Comparison of ENCODE assay signal across 17 cellular contexts in the genomic region with DNA sequence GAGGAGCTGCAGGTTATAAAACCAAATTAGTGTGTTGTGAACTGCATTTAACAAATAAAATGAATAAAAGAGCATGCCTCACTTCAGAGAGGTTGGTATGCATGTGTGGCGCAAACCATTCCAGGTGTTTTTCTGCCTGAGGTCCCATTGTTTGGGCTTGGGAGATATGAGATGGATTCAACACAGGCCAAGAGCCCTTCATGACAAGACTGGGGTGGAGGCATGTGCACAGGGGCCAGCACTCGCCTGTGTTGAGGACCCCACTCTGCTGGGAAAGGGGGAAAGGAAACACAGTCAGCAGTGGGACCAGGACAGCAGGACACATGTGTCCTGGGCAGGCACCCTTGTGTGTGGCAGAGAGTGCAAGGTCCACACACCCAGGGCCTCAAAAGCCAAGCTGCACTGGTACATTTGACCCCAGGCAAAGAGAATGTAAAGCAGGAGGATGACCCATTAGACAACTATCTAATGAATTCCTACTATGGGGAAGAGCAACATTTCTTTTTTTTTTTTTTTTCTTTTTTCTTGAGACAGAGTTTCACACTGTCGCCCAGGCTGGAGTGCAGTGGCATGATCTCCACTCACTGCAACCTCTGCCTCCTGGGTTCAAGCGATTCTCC. TPM values are rescaled to one million over a fixed set of nuclear protein-coding genes. Genes with fewer than 3 reads are reported as not detected.
A peak's percentile ranks its signal among the peaks of the same experiment; 100 is the strongest.
DNase-seq lines count a peak whose midpoint lies in the region; ATAC-seq, FAIRE-seq and TF ChIP-seq lines count a peak whose summit lies in the region.
"Had no signal": no experiment of that assay in that cellular context is flagged by ENCODE, and none has a peak within 500 bp of the region (broad histone marks: within the 10 kb centered on the region; RNA-seq: fewer than 3 reads in every experiment).

No MANE protein-coding gene starts in this region.

- H2AK5ac ChIP-seq in IMR-90 (ENCODE audit: low read depth, low read length), result no peak overlapping the region

- H4K91ac ChIP-seq in IMR-90 (ENCODE audit: insufficient read depth, low read depth, low read length), result no peak overlapping the region

- CTCF ChIA-PET in activated CD8-positive, alpha-beta memory T cell treated with anti-CD3 and anti-CD28 coated beads, Interleukin-2, amount 10 ng/mL, durations not matched to agents 7 days and 5 days (lab: Charles Lee), result no interaction called here
- CTCF ChIA-PET in IMR-90 (lab: Yijun Ruan, JAX), result no interaction called here

- FAIRE-seq in urothelium cell line (lab: Jason Lieb, UNC), result no peak
- FAIRE-seq: A204.1, H54, HepG2 had no signal

- H3K4me1 Mint-ChIP-seq in activated CD8-positive, alpha-beta memory T cell treated with anti-CD3 and anti-CD28 coated beads, Interleukin-2, amount 10 ng/mL, durations not matched to agents 7 days and 5 days, result no peaks in the 10 kb centered on the region

- no CpG with 5 or more reads among the region's 4 CpGs for WGBS in IMR-90 (ENCODE audit: extremely low coverage in 2 of 2, insufficient read length in 1 of 2), 2 experiments
- 90% methylated on average over 4 of the region's 4 CpGs for WGBS in esophagus muscularis mucosa
- 77% methylated on average over 4 of the region's 4 CpGs for WGBS in prostate gland

- no peak overlapping the region for H3K4me3 Mint-ChIP-seq in activated CD8-positive, alpha-beta memory T cell treated with anti-CD3 and anti-CD28 coated beads, Interleukin-2, amount 10 ng/mL, durations not matched to agents 7 days and 5 days
- H3K4me3 Mint-ChIP-seq: CD4-positive, CD25-positive, alpha-beta regulatory T cell had no signal

- no peak overlapping the region for H2BK15ac ChIP-seq in IMR-90 (ENCODE audit: low read depth, low read length)

- H4K8ac ChIP-seq in IMR-90 (ENCODE audit: low read depth in 2 of 2, low read length in 2 of 2), result no peak overlapping the region

- intact Hi-C loops in IMR-90 (cut with micrococcal nuclease) (no loop called here), esophagus muscularis mucosa (cut with DNase I) (no loop called here), prostate gland (cut with DNase I) (no loop called here)

- no peak overlapping the region for H4K5ac ChIP-seq in IMR-90 (ENCODE audit: low read depth, low read length)

- peaks cover 2% of the 10 kb centered on the region; the same call in 1 of the 2 replicates for H3K4me1 ChIP-seq in IMR-90 (ENCODE audit: control insufficient read depth, insufficient read depth, low read length)
- no peaks in the 10 kb centered on the region for H3K4me1 ChIP-seq in esophagus muscularis mucosa
- H3K4me1 ChIP-seq in prostate gland (replicated peaks), result no peaks in the 10 kb centered on the region
- H3K4me1 ChIP-seq: SJCRH30 had no signal

- peaks cover 22% of the 10 kb centered on the region for H3K27me3 Mint-ChIP-seq in activated CD8-positive, alpha-beta memory T cell treated with anti-CD3 and anti-CD28 coated beads, Interleukin-2, amount 10 ng/mL, durations not matched to agents 7 days and 5 days

- H3K9me3 ChIP-seq in IMR-90 (ENCODE audit: control insufficient read depth, insufficient read depth, low read length) (no peaks in the 10 kb centered on the region), esophagus muscularis mucosa (no peaks in the 10 kb centered on the region), prostate gland (no peaks in the 10 kb centered on the region)
- H3K9me3 ChIP-seq: SJCRH30 had no signal

- H3K27me3 ChIP-seq in IMR-90 (ENCODE audit: control insufficient read depth, insufficient read depth, low read length) (peaks cover 25% of the 10 kb centered on the region; the same call in 1 of the 2 replicates), esophagus muscularis mucosa (peaks cover 0 to 70% (median 0%) of the 10 kb centered on the region in 4 donors), prostate gland (replicated peaks; ENCODE audit: insufficient read depth) (no peaks in the 10 kb centered on the region)
- H3K27me3 ChIP-seq: SJCRH30 had no signal

- no peaks in the 10 kb centered on the region for H3K9me3 Mint-ChIP-seq in activated CD8-positive, alpha-beta memory T cell treated with anti-CD3 and anti-CD28 coated beads, Interleukin-2, amount 10 ng/mL, durations not matched to agents 7 days and 5 days (ENCODE audit: low read depth)

- no peak overlapping the region for H3K56ac ChIP-seq in IMR-90 (ENCODE audit: extremely low read depth, insufficient read depth, low read length)

- TF ChIP-seq CTCF in IMR-90 (conservative IDR thresholded peaks at IDR 0.05; ENCODE audit: low read depth, low read length), result no peak
- TF ChIP-seq CTCF in esophagus muscularis mucosa (IDR thresholded peaks at IDR 0.05), result no peak
- no peak for TF ChIP-seq CTCF in prostate gland (IDR thresholded peaks at IDR 0.05)
- TF ChIP-seq CTCF in omental fat pad (IDR thresholded peaks at IDR 0.05), result no peak

- no peaks in the 10 kb centered on the region for H3K79me1 ChIP-seq in IMR-90 (ENCODE audit: low read depth in 1 of 2, low read length in 2 of 2)

- H3K4me3 ChIP-seq in IMR-90 (ENCODE audit: insufficient read depth, low read depth, low read length) (no peak overlapping the region), esophagus muscularis mucosa (no peak overlapping the region), prostate gland (no peak overlapping the region)
- H3K4me3 ChIP-seq: SJCRH30 had no signal

- H3K14ac ChIP-seq in IMR-90 (replicated peaks; ENCODE audit: low read depth, low read length), result no peak overlapping the region

- no peak overlapping the region for H3K18ac ChIP-seq in IMR-90 (ENCODE audit: low read depth, low read length)

- no peaks in the 10 kb centered on the region for H4K20me1 ChIP-seq in IMR-90 (ENCODE audit: insufficient read depth, low read length)

- H2BK5ac ChIP-seq in IMR-90 (ENCODE audit: low read depth, low read length, poor library complexity, severe bottlenecking), result no peak overlapping the region

- TF ChIP-seq POLR2A in IMR-90 (IDR thresholded peaks at IDR 0.05; ENCODE audit: low read depth, low read length), result no peak
- no peak for TF ChIP-seq POLR2A in esophagus muscularis mucosa (IDR thresholded peaks at IDR 0.05; ENCODE audit: low read depth)
- no peak for TF ChIP-seq POLR2A in prostate gland (IDR thresholded peaks at IDR 0.05)

- no peaks in the 10 kb centered on the region; the same call in 1 of the 2 replicates for H3K9me1 ChIP-seq in IMR-90 (ENCODE audit: insufficient read depth, low read length)

- no peak overlapping the region for H3K4me2 ChIP-seq in IMR-90 (ENCODE audit: low read depth, low read length)

- no peaks in the 10 kb centered on the region for H3K36me3 Mint-ChIP-seq in activated CD8-positive, alpha-beta memory T cell treated with anti-CD3 and anti-CD28 coated beads, Interleukin-2, amount 10 ng/mL, durations not matched to agents 7 days and 5 days
- H3K36me3 Mint-ChIP-seq: CD4-positive, CD25-positive, alpha-beta regulatory T cell had no signal

- DNase-seq in activated CD8-positive, alpha-beta memory T cell treated with anti-CD3 and anti-CD28 coated beads, Interleukin-2, amount 10 ng/mL, durations not matched to agents 7 days and 5 days, result peak; percentile 29
- no peak for DNase-seq in activated CD8-positive, alpha-beta memory T cell treated with anti-CD3 and anti-CD28 coated beads, Interleukin-2, amount 50 U/mL, for 4 hours
- DNase-seq in IMR-90, result no peak
- DNase-seq in esophagus muscularis mucosa (ENCODE audit: extremely low spot score), result peak; percentile 57
- DNase-seq in urothelium cell line (ENCODE audit: low spot score), result peak; percentile 4
- no peak for DNase-seq in prostate gland (ENCODE audit: low spot score)
- no peak for DNase-seq in omental fat pad (ENCODE audit: low spot score)
- DNase-seq: CD4-positive, CD25-positive, alpha-beta regulatory T cell; DMS79 treated with DMSO at 0.1 percent for 48 hours; NCI-H2029 treated with DMSO at 0.1 percent for 48 hours; NCI-H524; RPMI8226; SJCRH30 had no signal

- no TSS peak for BruUV-seq in IMR-90 (replicated peaks; lab: Mats Ljungman, UMichigan)

- H3K36me3 ChIP-seq in IMR-90 (ENCODE audit: control insufficient read depth, insufficient read depth, low read length) (no peaks in the 10 kb centered on the region), esophagus muscularis mucosa (no peaks in the 10 kb centered on the region), prostate gland (no peaks in the 10 kb centered on the region)
- H3K36me3 ChIP-seq: SJCRH30 had no signal

- H2BK120ac ChIP-seq in IMR-90 (ENCODE audit: low read depth, low read length), result no peak overlapping the region

- H3K4ac ChIP-seq in IMR-90 (ENCODE audit: low read depth, low read length), result no peak overlapping the region

- in situ Hi-C loops in IMR-90 (cut with MboI; ENCODE audit: low sequenced_read_pairs), result no loop called here

- H3K27ac ChIP-seq in IMR-90 (ENCODE audit: insufficient read depth, low read length), result no peak overlapping the region
- H3K27ac ChIP-seq in esophagus muscularis mucosa (replicated peaks in 1 of 4), result no peak overlapping the region
- H3K27ac ChIP-seq in prostate gland, result no peak overlapping the region
- H3K27ac ChIP-seq: SJCRH30 had no signal

- H3K27ac Mint-ChIP-seq in activated CD8-positive, alpha-beta memory T cell treated with anti-CD3 and anti-CD28 coated beads, Interleukin-2, amount 10 ng/mL, durations not matched to agents 7 days and 5 days, result no peak overlapping the region

- no peak overlapping the region for H2AFZ ChIP-seq in IMR-90 (replicated peaks; ENCODE audit: low read length, poor library complexity)

- H2BK20ac ChIP-seq in IMR-90 (ENCODE audit: low read depth, low read length), result no peak overlapping the region

- no peak overlapping the region for H3K9ac ChIP-seq in IMR-90 (ENCODE audit: low read depth, low read length)

- H2AK9ac ChIP-seq in IMR-90 (replicated peaks; ENCODE audit: low read depth, low read length, poor library complexity), result no peak overlapping the region

- dilution Hi-C loops in IMR-90 (cut with HindIII; ENCODE audit: low sequenced_read_pairs, unreplicated experiment), result no loop called here

- no peak for TF ChIP-seq EP300 in esophagus muscularis mucosa (IDR thresholded peaks at IDR 0.05)

- no peak for TF ChIP-seq RAD21 in IMR-90 (IDR thresholded peaks at IDR 0.05; ENCODE audit: low read length)

- H3K23ac ChIP-seq in IMR-90 (ENCODE audit: low read depth, low read length), result no peak overlapping the region

- POLR2A ChIA-PET in IMR-90 (lab: Charles Lee; ENCODE audit: unreplicated experiment), result no interaction called here

- ATAC-seq in activated CD8-positive, alpha-beta memory T cell treated with anti-CD3 and anti-CD28 coated beads, Interleukin-2, amount 10 ng/mL, durations not matched to agents 7 days and 5 days, result no peak
- ATAC-seq in IMR-90 (ENCODE audit: low read depth) (peak; percentile 59; the same call in 1 of the 2 replicates), omental fat pad (ENCODE audit: low FRiP score) (no peak), HG03521 (IDR thresholded peaks at IDR 0.05; ENCODE audit: unreplicated experiment) (no peak)
- ATAC-seq: HepG2 had no signal

RNA-seq across cellular contexts. Expression of gene SLC18A3, which starts 9.2 kb away (rescaled TPM):
- not detected for total RNA-seq in activated CD8-positive, alpha-beta memory T cell treated with anti-CD3 and anti-CD28 coated beads, Interleukin-2, amount 10 ng/mL, durations not matched to agents 7 days and 5 days
- not detected in 2 replicates for total RNA-seq in IMR-90 (2012; rRNA removed)
- polyA plus RNA-seq in IMR-90 (2012; rRNA removed), result not detected in 2 replicates
- polyA plus RNA-seq in IMR-90 (2012; cell fraction: cytosol; rRNA removed), result not detected in 2 replicates
- not detected in 2 replicates for polyA plus RNA-seq in IMR-90 (2012; cell fraction: nucleus; rRNA removed; ENCODE audit: low replicate concordance)
- total RNA-seq in esophagus muscularis mucosa, result 1 to 10 TPM in 2 of 4 donors, under 1 TPM in 2; 0.42 to 1.7 (median 0.81) TPM
- total RNA-seq in prostate gland, result not detected
- not detected for total RNA-seq in omental fat pad
- total RNA-seq: CD4-positive, CD25-positive, alpha-beta regulatory T cell; HepG2; SJCRH30 had no signal
- polyA plus RNA-seq: CD4-positive, CD25-positive, alpha-beta regulatory T cell; HepG2 had no signal

RNA-seq across cellular contexts. Expression of gene CHAT, which starts 12.9 kb away (rescaled TPM):
- total RNA-seq in activated CD8-positive, alpha-beta memory T cell treated with anti-CD3 and anti-CD28 coated beads, Interleukin-2, amount 10 ng/mL, durations not matched to agents 7 days and 5 days, result not detected
- total RNA-seq in IMR-90 (2012; rRNA removed) (not detected in 2 replicates), esophagus muscularis mucosa (under 1 TPM in 1 of 4 donors, not detected in 3; 0.17 TPM), prostate gland (under 1 TPM in 1 of 2 donors, not detected in 1; 0.40 TPM), omental fat pad (not detected)
- polyA plus RNA-seq in IMR-90 (2012; rRNA removed), result not detected in 2 replicates
- polyA plus RNA-seq in IMR-90 (2012; cell fraction: cytosol; rRNA removed), result not detected in 2 replicates
- not detected in 2 replicates for polyA plus RNA-seq in IMR-90 (2012; cell fraction: nucleus; rRNA removed; ENCODE audit: low replicate concordance)
- total RNA-seq: CD4-positive, CD25-positive, alpha-beta regulatory T cell; HepG2; SJCRH30 had no signal
- polyA plus RNA-seq: CD4-positive, CD25-positive, alpha-beta regulatory T cell; HepG2 had no signal

Comparison
In these comparisons a context has a peak if more than half of its experiments do, and no peak if none do; other contexts are left out.
1. DNase-seq: peak in activated CD8-positive, alpha-beta memory T cell treated with anti-CD3 and anti-CD28 coated beads, Interleukin-2, amount 10 ng/mL, durations not matched to agents 7 days and 5 days (single experiment), esophagus muscularis mucosa (single experiment) and urothelium cell line (single experiment); none in activated CD8-positive, alpha-beta memory T cell treated with anti-CD3 and anti-CD28 coated beads, Interleukin-2, amount 50 U/mL, for 4 hours (single experiment), IMR-90 (single experiment), prostate gland (single experiment) and omental fat pad (single experiment).